In genomic region chr17:29390856-29391631, GRCh38 we compare ENCODE assay signal across 8 cellular contexts. TPM values are rescaled to one million over a fixed set of nuclear protein-coding genes. Genes with fewer than 3 reads are reported as not detected.
DNase-seq lines count a peak whose midpoint lies in the region; ATAC-seq and TF ChIP-seq lines count a peak whose summit lies in the region.

No MANE protein-coding gene starts in this region.

- H3K9ac ChIP-seq in ES-I3 (ENCODE audit: low read depth, low read length), result peak overlapping the region; percentile 55
- H3K9ac ChIP-seq in adipocyte (ENCODE audit: low read length), result peak overlapping the region; percentile 98

- TF ChIP-seq POLR2A in prostate gland (IDR thresholded peaks at IDR 0.05), result no peak

- H3K27me3 ChIP-seq in adipocyte (replicated peaks; ENCODE audit: control insufficient read depth, insufficient read depth, low read length) (no peaks in the 10 kb centered on the region), right cardiac atrium (ENCODE audit: control insufficient read depth, insufficient read depth) (no peaks in the 10 kb centered on the region), prostate gland (replicated peaks; ENCODE audit: insufficient read depth) (no peaks in the 10 kb centered on the region)

- no peaks in the 10 kb centered on the region for H3K4me1 ChIP-seq in ES-I3 (ENCODE audit: insufficient read depth, low read length)
- peaks cover 26% of the 10 kb centered on the region for H3K4me1 ChIP-seq in adipocyte (ENCODE audit: control insufficient read depth, insufficient read depth, low read length)
- H3K4me1 ChIP-seq in right cardiac atrium (ENCODE audit: control insufficient read depth, insufficient read depth, low read length), result no peaks in the 10 kb centered on the region
- H3K4me1 ChIP-seq in prostate gland (replicated peaks), result no peaks in the 10 kb centered on the region

- no peak for DNase-seq in HFF-Myc (ENCODE audit: extremely low read depth, low read depth)
- DNase-seq in NOMO-1 treated with DMSO at 0.1 percent for 48 hours (lab: John Stamatoyannopoulos, UW; ENCODE audit: unreplicated experiment), result peak; percentile 62
- DNase-seq in adipocyte (ENCODE audit: low read depth), result peak; percentile 72
- DNase-seq in right cardiac atrium, result peak in 2 of 3 donors; percentile 16 to 63
- DNase-seq in prostate gland (ENCODE audit: low spot score), result peak; percentile 9
- DNase-seq in NCI-H1048 (lab: John Stamatoyannopoulos, UW), result no peak
- DNase-seq in middle frontal gyrus (ENCODE audit: extremely low spot score, low spot score), result no peak

- ATAC-seq in right cardiac atrium, result peak; percentile 15 to 47

- under 1% methylated on average over 28 of the region's 28 CpGs for WGBS in right cardiac atrium
- WGBS in prostate gland, result 1% methylated on average over 28 of the region's 28 CpGs

- no peaks in the 10 kb centered on the region for H3K9me3 ChIP-seq in ES-I3 (ENCODE audit: control insufficient read depth, insufficient read depth, low read length)
- H3K9me3 ChIP-seq in adipocyte (ENCODE audit: control insufficient read depth, low read length), result no peaks in the 10 kb centered on the region
- no peaks in the 10 kb centered on the region for H3K9me3 ChIP-seq in right cardiac atrium (ENCODE audit: control insufficient read depth, low read length)
- no peaks in the 10 kb centered on the region for H3K9me3 ChIP-seq in prostate gland

- intact Hi-C loops in right cardiac atrium (cut with DNase I) (no loop called here), prostate gland (cut with DNase I) (no loop called here)

- H3K36me3 ChIP-seq in ES-I3 (ENCODE audit: insufficient read depth, low read length) (no peaks in the 10 kb centered on the region; the same call in 1 of the 2 replicates), adipocyte (ENCODE audit: control insufficient read depth, insufficient read depth, low read length, severe bottlenecking) (no peaks in the 10 kb centered on the region), prostate gland (no peaks in the 10 kb centered on the region)

- TF ChIP-seq CTCF in HFF-Myc (IDR thresholded peaks at IDR 0.05; ENCODE audit: low read depth, low read length, missing control alignments) (no peak), prostate gland (IDR thresholded peaks at IDR 0.05) (no peak)

- H3K4me3 ChIP-seq in HFF-Myc (replicated peaks; ENCODE audit: low read depth, low read length), result peak overlapping the region; percentile 87
- H3K4me3 ChIP-seq in adipocyte (ENCODE audit: low read length), result peak overlapping the region; percentile 99
- H3K4me3 ChIP-seq in right cardiac atrium (ENCODE audit: low read length), result peak overlapping the region; percentile 95
- H3K4me3 ChIP-seq in prostate gland, result peak overlapping the region; percentile 87 to 97

- H3K27ac ChIP-seq in right cardiac atrium (ENCODE audit: low read length) (peak overlapping the region; percentile 80), prostate gland (peak overlapping the region; percentile 94 to 97)

RNA-seq across cellular contexts. Expression of gene TAOK1, which starts 0.9 kb away (rescaled TPM):
- total RNA-seq in right cardiac atrium (10 to 100 TPM; 46.7 to 72.2 (median 51.1) TPM), prostate gland (10 to 100 TPM; 27.4 to 80.5 TPM)
- 9.8 TPM for polyA plus RNA-seq in right cardiac atrium

Comparison
In these comparisons a context has a peak if more than half of its experiments do, and no peak if none do; other contexts are left out.
1. DNase-seq: peak in NOMO-1 treated with DMSO at 0.1 percent for 48 hours (single experiment), adipocyte (single experiment), right cardiac atrium (2 of 3) and prostate gland (single experiment); none in HFF-Myc (single experiment), NCI-H1048 (single experiment) and middle frontal gyrus (single experiment).
2. Peak in every context shown above with its lines, with median percentiles within 50 percentile points of each other: H3K4me3 ChIP-seq.